25 cellular contexts compared by ENCODE assay signal in the genomic region with DNA sequence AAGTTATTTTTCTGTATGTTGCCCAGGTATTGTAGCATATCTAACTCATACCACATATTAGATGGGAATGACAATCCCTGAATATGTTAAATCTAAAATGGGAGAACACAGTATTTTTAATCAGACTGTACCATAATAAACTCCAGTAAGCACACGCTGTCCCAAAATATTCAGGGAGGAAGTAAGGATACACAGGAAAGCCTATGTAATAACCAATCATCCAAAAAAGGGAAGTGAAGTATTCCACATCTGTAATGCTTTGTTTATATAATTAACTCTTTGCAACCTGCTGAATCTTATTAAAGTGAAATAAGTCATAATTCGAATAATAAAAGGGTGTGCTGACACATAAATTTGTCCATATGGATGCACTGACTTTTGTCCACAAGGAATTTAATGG.
"Had no signal": no experiment of that assay in that cellular context is flagged by ENCODE, and none has a peak within 500 bp of the region (broad histone marks: within the 10 kb centered on the region; RNA-seq: fewer than 3 reads in every experiment).

No MANE protein-coding gene starts in this region.

- DNase-seq: activated CD4-positive, alpha-beta memory T cell treated with anti-CD3 and anti-CD28 coated beads, Interleukin-2, amount 10 ng/mL, durations not matched to agents 7 days and 5 days; activated CD4-positive, alpha-beta T cell treated with anti-CD3 and anti-CD28 coated beads for 36 hours; activated CD4-positive, alpha-beta T cell treated with anti-CD3 and anti-CD28 coated beads, Interleukin-2, amount 50 U/mL, for 1 hour; activated gamma-delta T cell; activated naive CD4-positive, alpha-beta T cell treated with anti-CD3 and anti-CD28 coated beads for 36 hours; activated naive CD8-positive, alpha-beta T cell treated with anti-CD3 and anti-CD28 coated beads for 36 hours; activated T-cell treated with anti-CD3 and anti-CD28 coated beads for 4 hours; activated T-cell treated with anti-CD3 and anti-CD28 coated beads, Interleukin-2, amount 50 U/mL, for 48 hours; brain microvascular endothelial cell; colonic mucosa; NCI-H1436 treated with DMSO at 0.1 percent for 48 hours; NCI-H187; NCI-H2081; NCI-H446 treated with DMSO at 0.1 percent for 48 hours; NCI-H524 treated with DMSO at 0.1 percent for 48 hours; NCI-H774; NK-92 treated with Interleukin-12 subunit alpha and Interleukin-12 subunit beta, amount 100 ng/mL, for 24 hours; RPMI8226; T-helper 1 cell; WERI-Rb-1 had no signal

- H3K27ac ChIP-seq: brain microvascular endothelial cell, cardiac muscle cell, colonic mucosa, SK-N-MC, WERI-Rb-1 had no signal

- H3K36me3 ChIP-seq: brain microvascular endothelial cell, cardiac muscle cell, colonic mucosa, WERI-Rb-1 had no signal

- H3K4me3 ChIP-seq: cardiac muscle cell, colonic mucosa, SK-N-MC had no signal

- H3K4me3 Mint-ChIP-seq: activated CD4-positive, alpha-beta memory T cell treated with anti-CD3 and anti-CD28 coated beads, Interleukin-2, amount 10 ng/mL, durations not matched to agents 7 days and 5 days; activated CD4-positive, alpha-beta T cell treated with anti-CD3 and anti-CD28 coated beads for 36 hours; activated naive CD4-positive, alpha-beta T cell treated with anti-CD3 and anti-CD28 coated beads for 36 hours; activated naive CD8-positive, alpha-beta T cell treated with anti-CD3 and anti-CD28 coated beads for 36 hours; activated T-helper 17 cell treated with anti-CD3 and anti-CD28 coated beads, Interleukin-2, amount 50 U/mL, for 72 hours had no signal

- H3K4me1 ChIP-seq: colonic mucosa had no signal

- H3K27me3 ChIP-seq: brain microvascular endothelial cell, cardiac muscle cell, colonic mucosa had no signal

- H3K27me3 Mint-ChIP-seq: activated CD4-positive, alpha-beta memory T cell treated with anti-CD3 and anti-CD28 coated beads, Interleukin-2, amount 10 ng/mL, durations not matched to agents 7 days and 5 days; activated CD4-positive, alpha-beta T cell treated with anti-CD3 and anti-CD28 coated beads for 36 hours had no signal

- ATAC-seq: activated CD4-positive, alpha-beta T cell treated with anti-CD3 and anti-CD28 coated beads for 36 hours; activated T-helper 17 cell treated with anti-CD3 and anti-CD28 coated beads, Interleukin-2, amount 50 U/mL, for 72 hours; Panc1; Right ventricle myocardium inferior had no signal

- H3K9me3 ChIP-seq: colonic mucosa had no signal

- H3K36me3 Mint-ChIP-seq: activated naive CD8-positive, alpha-beta T cell treated with anti-CD3 and anti-CD28 coated beads for 36 hours had no signal

- H3K27ac Mint-ChIP-seq: activated CD4-positive, alpha-beta memory T cell treated with anti-CD3 and anti-CD28 coated beads, Interleukin-2, amount 10 ng/mL, durations not matched to agents 7 days and 5 days; activated CD4-positive, alpha-beta T cell treated with anti-CD3 and anti-CD28 coated beads for 36 hours; activated naive CD4-positive, alpha-beta T cell treated with anti-CD3 and anti-CD28 coated beads for 36 hours; activated naive CD8-positive, alpha-beta T cell treated with anti-CD3 and anti-CD28 coated beads for 36 hours; activated T-helper 17 cell treated with anti-CD3 and anti-CD28 coated beads, Interleukin-2, amount 50 U/mL, for 72 hours had no signal

- H3K4me1 Mint-ChIP-seq: activated CD4-positive, alpha-beta memory T cell treated with anti-CD3 and anti-CD28 coated beads, Interleukin-2, amount 10 ng/mL, durations not matched to agents 7 days and 5 days; activated CD4-positive, alpha-beta T cell treated with anti-CD3 and anti-CD28 coated beads for 36 hours; activated naive CD8-positive, alpha-beta T cell treated with anti-CD3 and anti-CD28 coated beads for 36 hours; activated T-helper 17 cell treated with anti-CD3 and anti-CD28 coated beads, Interleukin-2, amount 50 U/mL, for 72 hours had no signal
